ENCODE assay signal across 19 cellular contexts in the genomic region with DNA sequence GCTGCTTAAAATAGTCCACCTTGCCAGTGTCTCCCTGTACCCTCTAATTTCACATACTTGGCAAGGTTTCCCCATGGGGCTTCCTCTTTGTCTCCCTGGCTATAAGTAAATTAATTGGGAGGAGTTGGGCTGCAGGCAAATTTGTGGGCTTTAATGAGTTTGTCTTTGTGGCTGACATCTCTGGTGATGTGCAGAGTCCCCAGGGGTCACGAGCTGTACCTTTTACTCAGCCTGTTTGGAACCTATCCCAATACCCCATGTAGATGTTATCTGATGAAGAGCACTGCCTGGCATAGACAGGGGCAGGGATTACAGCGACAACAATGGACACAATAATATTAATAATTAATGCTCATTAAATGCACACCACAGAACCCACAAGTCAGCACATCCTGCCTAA.
A peak's percentile ranks its signal among the peaks of the same experiment; 100 is the strongest.
DNase-seq lines count a peak whose midpoint lies in the region; ATAC-seq and TF ChIP-seq lines count a peak whose summit lies in the region.
"Had no signal": no experiment of that assay in that cellular context is flagged by ENCODE, and none has a peak within 500 bp of the region (broad histone marks: within the 10 kb centered on the region; RNA-seq: fewer than 3 reads in every experiment).

No MANE protein-coding gene starts in this region.

- no TSS peak for BruUV-seq in OCI-LY7 (replicated peaks; lab: Mats Ljungman, UMichigan)

- no peaks in the 10 kb centered on the region for H3K36me3 ChIP-seq in OCI-LY7 (ENCODE audit: insufficient read depth, low read length)
- no peaks in the 10 kb centered on the region for H3K36me3 ChIP-seq in mucosa of descending colon (ENCODE audit: low read depth)

- POLR2A ChIA-PET in OCI-LY7 (lab: Charles Lee) = interaction anchor here (0.6 kb wide), 1 partner anchor 719 kb away, joined by 3 read pairs; the partner anchor contains the start of gene SFRP5

- H3K4me1 ChIP-seq in OCI-LY7 (ENCODE audit: insufficient read depth, low read length, poor library complexity, severe bottlenecking) = peaks cover 9% of the 10 kb centered on the region
- no peaks in the 10 kb centered on the region for H3K4me1 ChIP-seq in mucosa of descending colon (ENCODE audit: low read depth)

- no peak overlapping the region for H3K4me3 Mint-ChIP-seq in activated CD4-positive, alpha-beta T cell treated with anti-CD3 and anti-CD28 coated beads, Interleukin-2, amount 10 ng/mL, durations not matched to agents 24 days and 14 days
- H3K4me3 Mint-ChIP-seq: CD8-positive, alpha-beta memory T cell; GM23338 had no signal

- no peaks in the 10 kb centered on the region for H3K9me3 ChIP-seq in OCI-LY7 (ENCODE audit: low read length)
- no peaks in the 10 kb centered on the region for H3K9me3 ChIP-seq in mucosa of descending colon

- H3K27ac ChIP-seq in OCI-LY7 (ENCODE audit: low read depth, low read length, poor library complexity, severe bottlenecking) = no peak overlapping the region
- H3K27ac ChIP-seq: HL-60 had no signal

- peaks cover 4% of the 10 kb centered on the region for H3K4me1 Mint-ChIP-seq in activated CD4-positive, alpha-beta T cell treated with anti-CD3 and anti-CD28 coated beads, Interleukin-2, amount 10 ng/mL, durations not matched to agents 24 days and 14 days
- H3K4me1 Mint-ChIP-seq: CD8-positive, alpha-beta memory T cell had no signal

- H3K27me3 Mint-ChIP-seq in activated CD4-positive, alpha-beta T cell treated with anti-CD3 and anti-CD28 coated beads, Interleukin-2, amount 10 ng/mL, durations not matched to agents 24 days and 14 days = peaks cover 4% of the 10 kb centered on the region

- no peak overlapping the region for H2AFZ ChIP-seq in OCI-LY7 (ENCODE audit: low read length)
- H2AFZ ChIP-seq: GM23338 had no signal

- no peaks in the 10 kb centered on the region for H3K36me3 Mint-ChIP-seq in activated CD4-positive, alpha-beta T cell treated with anti-CD3 and anti-CD28 coated beads, Interleukin-2, amount 10 ng/mL, durations not matched to agents 24 days and 14 days (ENCODE audit: low read depth)

- no peak overlapping the region for H3K4me3 ChIP-seq in OCI-LY7 (ENCODE audit: low read depth, low read length, poor library complexity, severe bottlenecking)
- H3K4me3 ChIP-seq in mucosa of descending colon = no peak overlapping the region
- H3K4me3 ChIP-seq: GM23338 had no signal

- TF ChIP-seq CTCF in OCI-LY7 (conservative IDR thresholded peaks at IDR 0.05; ENCODE audit: low read length) (no peak), mucosa of descending colon (IDR thresholded peaks at IDR 0.05) (no peak)

- H4K20me1 ChIP-seq in OCI-LY7 (ENCODE audit: insufficient read depth, low read length) = no peaks in the 10 kb centered on the region

- ATAC-seq in mucosa of descending colon = no peak
- ATAC-seq: GM23338, HCT116, Panc1 had no signal

- H3K4me2 ChIP-seq in OCI-LY7 (ENCODE audit: low read length) = no peak overlapping the region
- H3K4me2 ChIP-seq: GM23338 had no signal

- intact Hi-C loops in OCI-LY7 (cut with micrococcal nuclease; ENCODE audit: unreplicated experiment) = no loop called here
- intact Hi-C loops in activated CD4-positive, alpha-beta T cell treated with anti-CD3 and anti-CD28 coated beads, Interleukin-2, amount 10 ng/mL, durations not matched to agents 24 days and 14 days (cut with micrococcal nuclease) = no loop called here
- intact Hi-C loops in posterior vena cava (cut with DNase I) = no loop called here
- intact Hi-C loops in mucosa of descending colon (cut with DNase I, micrococcal nuclease) = no loop called here

- peak in 2 of 3 experiments; percentile 61 to 90 for DNase-seq in NCI-H1417 (lab: John Stamatoyannopoulos, UW)
- no peak for DNase-seq in NCI-H1417 treated with DMSO at 0.1 percent for 48 hours (lab: John Stamatoyannopoulos, UW)
- peak; percentile 69 for DNase-seq in NCI-H1436 treated with DMSO at 0.1 percent for 48 hours (lab: John Stamatoyannopoulos, UW)
- DNase-seq in NCI-H69 (lab: John Stamatoyannopoulos, UW) = peak; percentile 97
- DNase-seq in OCI-LY7 (ENCODE audit: low spot score) = no peak
- no peak for DNase-seq in activated CD4-positive, alpha-beta T cell treated with anti-CD3 and anti-CD28 coated beads, Interleukin-2, amount 10 ng/mL, durations not matched to agents 24 days and 14 days
- no peak for DNase-seq in posterior vena cava (ENCODE audit: low spot score)
- DNase-seq in mucosa of descending colon = no peak
- DNase-seq: 8988T; CD8-positive, alpha-beta memory T cell; DMS 273 treated with DMSO at 0.1 percent for 48 hours; NCI-H187 treated with DMSO at 0.1 percent for 48 hours; NCI-H345; NCI-H774; T1000 had no signal

- H3K27ac Mint-ChIP-seq in activated CD4-positive, alpha-beta T cell treated with anti-CD3 and anti-CD28 coated beads, Interleukin-2, amount 10 ng/mL, durations not matched to agents 24 days and 14 days = no peak overlapping the region
- H3K27ac Mint-ChIP-seq: CD8-positive, alpha-beta memory T cell; GM23338 had no signal

- H3K79me2 ChIP-seq in OCI-LY7 (ENCODE audit: insufficient read depth, low read depth, low read length) = no peaks in the 10 kb centered on the region

- H3K9me3 Mint-ChIP-seq in activated CD4-positive, alpha-beta T cell treated with anti-CD3 and anti-CD28 coated beads, Interleukin-2, amount 10 ng/mL, durations not matched to agents 24 days and 14 days = no peaks in the 10 kb centered on the region
- H3K9me3 Mint-ChIP-seq: GM23338 had no signal

- no peaks in the 10 kb centered on the region for H3K9me2 ChIP-seq in OCI-LY7 (ENCODE audit: insufficient read depth, low read length)

- CTCF ChIA-PET in OCI-LY7 (lab: Charles Lee; ENCODE audit: unreplicated experiment) = no interaction called here

Comparison
In these comparisons a context has a peak if more than half of its experiments do, and no peak if none do; other contexts are left out.
1. DNase-seq: peak in NCI-H1417 (2 of 3), NCI-H1436 treated with DMSO at 0.1 percent for 48 hours (single experiment) and NCI-H69 (single experiment); none in NCI-H1417 treated with DMSO at 0.1 percent for 48 hours (single experiment), OCI-LY7 (single experiment), activated CD4-positive, alpha-beta T cell treated with anti-CD3 and anti-CD28 coated beads, Interleukin-2, amount 10 ng/mL, durations not matched to agents 24 days and 14 days (single experiment), posterior vena cava (single experiment) and mucosa of descending colon (0 of 3).